28 cellular contexts compared by ENCODE assay signal in the genomic region with DNA sequence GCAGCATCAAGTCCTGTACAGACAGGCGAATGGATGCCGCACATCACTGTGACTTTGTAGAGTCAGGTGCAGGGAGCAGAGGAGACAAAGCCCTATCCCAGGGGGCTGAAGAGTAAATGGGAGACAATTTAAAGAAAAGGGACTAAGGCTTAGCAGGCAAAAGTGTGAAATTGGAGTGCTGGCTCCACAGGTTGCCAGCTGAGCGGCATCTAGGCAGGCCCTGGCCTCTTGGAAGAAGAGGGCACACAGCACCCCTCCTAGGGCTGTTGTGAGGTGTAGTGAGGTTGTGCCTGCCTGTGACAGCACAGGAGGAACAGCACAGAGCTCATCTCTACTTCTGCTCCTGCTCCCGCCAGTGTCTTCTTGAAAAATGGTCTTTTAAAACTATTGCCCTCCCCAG. TPM values are rescaled to one million over a fixed set of nuclear protein-coding genes. Genes with fewer than 3 reads are reported as not detected.
A peak's percentile ranks its signal among the peaks of the same experiment; 100 is the strongest.
DNase-seq lines count a peak whose midpoint lies in the region; ATAC-seq and TF ChIP-seq lines count a peak whose summit lies in the region.
"Had no signal": no experiment of that assay in that cellular context is flagged by ENCODE, and none has a peak within 500 bp of the region (broad histone marks: within the 10 kb centered on the region; RNA-seq: fewer than 3 reads in every experiment).

No MANE protein-coding gene starts in this region.

- peak overlapping the region; percentile 73 for H3K4me2 ChIP-seq in OCI-LY7 (ENCODE audit: low read length)
- no peak overlapping the region for H3K4me2 ChIP-seq in mesenchymal stem cell (ENCODE audit: low read length, poor library complexity, severe bottlenecking)
- H3K4me2 ChIP-seq: GM23338 had no signal

- H3K9me3 ChIP-seq in CD4-positive, CD25-positive, alpha-beta regulatory T cell (ENCODE audit: control insufficient read depth in 2 of 2, low read length in 2 of 2) = no peaks in the 10 kb centered on the region
- no peaks in the 10 kb centered on the region for H3K9me3 ChIP-seq in CD4-positive, alpha-beta memory T cell (ENCODE audit: control insufficient read depth in 1 of 2, low read length in 2 of 2)
- H3K9me3 ChIP-seq in OCI-LY7 (ENCODE audit: low read length) (no peaks in the 10 kb centered on the region), mesenchymal stem cell (ENCODE audit: control insufficient read depth, low read length) (no peaks in the 10 kb centered on the region)
- H3K9me3 ChIP-seq: esophagus muscularis mucosa, neutrophil, right lobe of liver, SJCRH30, thoracic aorta, uterus had no signal

- DNase-seq in CD4-positive, CD25-positive, alpha-beta regulatory T cell = no peak
- DNase-seq in CD4-positive, alpha-beta memory T cell = no peak
- DNase-seq in OCI-LY7 (ENCODE audit: low spot score) (no peak), mesenchymal stem cell (no peak), NCI-H2171 (lab: John Stamatoyannopoulos, UW) (no peak), HCEC 1CT (no peak)
- DNase-seq: activated CD4-positive, alpha-beta T cell treated with anti-CD3 and anti-CD28 coated beads for 1 hour; activated CD8-positive, alpha-beta memory T cell treated with anti-CD3 and anti-CD28 coated beads for 24 hours; anterior cingulate cortex; cortex of kidney; foreskin melanocyte; NCI-H1092; NCI-H2029; NCI-H526 treated with DMSO at 0.1 percent for 48 hours; right lobe of liver; stimulated activated CD4-positive, alpha-beta T cell treated with anti-CD3 and anti-CD28 coated beads, Interleukin-4, amount 100 ng/mL, for 24 hours; stimulated activated naive CD4-positive, alpha-beta T cell treated with Interleukin-2 at 50 U/mL for 16 hours; uterus had no signal

- peaks cover 81% of the 10 kb centered on the region for H3K4me1 ChIP-seq in CD4-positive, CD25-positive, alpha-beta regulatory T cell (ENCODE audit: control insufficient read depth, insufficient read depth, low read length, poor library complexity, severe bottlenecking)
- peaks cover 86% of the 10 kb centered on the region for H3K4me1 ChIP-seq in CD4-positive, alpha-beta memory T cell (ENCODE audit: insufficient read depth, low read length)
- H3K4me1 ChIP-seq in OCI-LY7 (ENCODE audit: insufficient read depth, low read length, poor library complexity, severe bottlenecking) (peaks cover 91% of the 10 kb centered on the region), mesenchymal stem cell (ENCODE audit: control insufficient read depth, insufficient read depth, low read depth, low read length) (peaks cover 2% of the 10 kb centered on the region)
- H3K4me1 ChIP-seq: right lobe of liver, SJCRH30, uterus had no signal

- peak overlapping the region in 1 of 2 experiments; percentile 4 for H2BK12ac ChIP-seq in mesenchymal stem cell (ENCODE audit: low read length in 2 of 2)

- no peak overlapping the region for H3K14ac ChIP-seq in mesenchymal stem cell (ENCODE audit: low read length in 2 of 2)

- H3K27me3 Mint-ChIP-seq in CD4-positive, CD25-positive, alpha-beta regulatory T cell = no peaks in the 10 kb centered on the region
- peaks cover 0 to 3% of the 10 kb centered on the region in 2 donors for H3K27me3 Mint-ChIP-seq in CD4-positive, alpha-beta memory T cell

- H3K4me3 Mint-ChIP-seq in CD4-positive, CD25-positive, alpha-beta regulatory T cell = peak overlapping the region in 3 of 4 donors; percentile 39 to 81 (median 80)
- peak overlapping the region in 3 of 8 donors; percentile 79 to 88 (median 86) for H3K4me3 Mint-ChIP-seq in CD4-positive, alpha-beta memory T cell
- H3K4me3 Mint-ChIP-seq: CD14-positive monocyte, GM23338 had no signal

- no peaks in the 10 kb centered on the region for H3K79me2 ChIP-seq in OCI-LY7 (ENCODE audit: insufficient read depth, low read depth, low read length)

- peak overlapping the region; percentile 38 for H2BK120ac ChIP-seq in mesenchymal stem cell (ENCODE audit: low read depth, low read length)

- H2AK5ac ChIP-seq in mesenchymal stem cell (ENCODE audit: low read length, severe bottlenecking) = no peak overlapping the region

- no peaks in the 10 kb centered on the region for H3K79me1 ChIP-seq in mesenchymal stem cell (replicated peaks; ENCODE audit: low read length, poor library complexity, severe bottlenecking)

- H3K4me3 ChIP-seq in CD4-positive, CD25-positive, alpha-beta regulatory T cell (ENCODE audit: low read depth, low read length) = peak overlapping the region; percentile 59
- no peak overlapping the region for H3K4me3 ChIP-seq in CD4-positive, alpha-beta memory T cell (ENCODE audit: low read length in 2 of 2)
- H3K4me3 ChIP-seq in OCI-LY7 (ENCODE audit: low read depth, low read length, poor library complexity, severe bottlenecking) = no peak overlapping the region
- no peak overlapping the region for H3K4me3 ChIP-seq in mesenchymal stem cell (ENCODE audit: insufficient read depth in 1 of 2, low read depth in 1 of 2, low read length in 2 of 2)
- H3K4me3 ChIP-seq: cardiac muscle cell, esophagus muscularis mucosa, GM23338, right lobe of liver, SJCRH30, thoracic aorta, uterus had no signal

- CTCF ChIA-PET in CD4-positive, alpha-beta memory T cell (lab: Charles Lee; ENCODE audit: partially characterized antibody) = interaction anchor here (1.2 to 12.4 kb wide), 5 partner anchors 9 to 118 kb away, joined by 3 to 89 read pairs (median 48); partner anchors contain the start of gene TENT5C
- CTCF ChIA-PET in OCI-LY7 (lab: Charles Lee; ENCODE audit: unreplicated experiment) = interaction anchor here (0.6 to 1.1 kb wide), 3 partner anchors 11 to 59 kb away, joined by 3 read pairs; no protein-coding TSS in a partner anchor

- H3K4ac ChIP-seq in mesenchymal stem cell (ENCODE audit: low read depth in 1 of 2, low read length in 2 of 2) = no peak overlapping the region

- no peaks in the 10 kb centered on the region for H3K36me3 ChIP-seq in CD4-positive, CD25-positive, alpha-beta regulatory T cell (ENCODE audit: control insufficient read depth, insufficient read depth, low read length)
- H3K36me3 ChIP-seq in CD4-positive, alpha-beta memory T cell (ENCODE audit: insufficient read depth, low read length) = no peaks in the 10 kb centered on the region
- H3K36me3 ChIP-seq in OCI-LY7 (ENCODE audit: insufficient read depth, low read length) (no peaks in the 10 kb centered on the region), mesenchymal stem cell (ENCODE audit: control insufficient read depth in 1 of 2, insufficient read depth in 2 of 2, low read depth in 1 of 2, low read length in 2 of 2) (no peaks in the 10 kb centered on the region)
- H3K36me3 ChIP-seq: cardiac muscle cell, esophagus muscularis mucosa, neutrophil, right lobe of liver, SJCRH30, thoracic aorta, uterus had no signal

- H3K23ac ChIP-seq in mesenchymal stem cell (ENCODE audit: low read length in 2 of 2) = no peak overlapping the region

- H3K36me3 Mint-ChIP-seq in CD4-positive, CD25-positive, alpha-beta regulatory T cell = no peaks in the 10 kb centered on the region
- H3K36me3 Mint-ChIP-seq in CD4-positive, alpha-beta memory T cell = no peaks in the 10 kb centered on the region
- H3K36me3 Mint-ChIP-seq: activated naive CD8-positive, alpha-beta T cell; CD14-positive monocyte had no signal

- BruUV-seq in OCI-LY7 (replicated peaks; lab: Mats Ljungman, UMichigan) = no TSS peak

- no peaks in the 10 kb centered on the region for H4K20me1 ChIP-seq in OCI-LY7 (ENCODE audit: insufficient read depth, low read length)

- POLR2A ChIA-PET in CD4-positive, alpha-beta memory T cell (lab: Charles Lee; ENCODE audit: partially characterized antibody) = interaction anchor here (4.2 to 16.2 kb wide), 3 partner anchors 11 to 42 kb away, joined by 23 to 493 read pairs (median 62); partner anchors contain the start of gene TENT5C
- POLR2A ChIA-PET in OCI-LY7 (lab: Charles Lee) = interaction anchor here (0.9 to 19.4 kb wide), 4 partner anchors 11 to 118 kb away, joined by 3 to 760 read pairs (median 39); no protein-coding TSS in a partner anchor

- no peak for ATAC-seq in CD4-positive, CD25-positive, alpha-beta regulatory T cell (ENCODE audit: low read depth in 2 of 2)
- ATAC-seq in HG02610 (IDR thresholded peaks at IDR 0.05; ENCODE audit: unreplicated experiment) = no peak
- ATAC-seq: GM23338 had no signal

- intact Hi-C loops in CD4-positive, alpha-beta memory T cell (cut with micrococcal nuclease) = no loop called here
- intact Hi-C loops in OCI-LY7 (cut with micrococcal nuclease; ENCODE audit: unreplicated experiment) = no loop called here

- H3K18ac ChIP-seq in mesenchymal stem cell (ENCODE audit: low read depth in 1 of 2, low read length in 2 of 2) = no peak overlapping the region

- no peaks in the 10 kb centered on the region for H3K9me3 Mint-ChIP-seq in CD4-positive, CD25-positive, alpha-beta regulatory T cell
- H3K9me3 Mint-ChIP-seq in CD4-positive, alpha-beta memory T cell = peaks cover 0 to 2% (median 0%) of the 10 kb centered on the region in 8 donors

- no peaks in the 10 kb centered on the region for H3K27me3 ChIP-seq in CD4-positive, CD25-positive, alpha-beta regulatory T cell (ENCODE audit: control insufficient read depth, insufficient read depth, low read length)
- H3K27me3 ChIP-seq in CD4-positive, alpha-beta memory T cell (ENCODE audit: insufficient read depth, low read length) = no peaks in the 10 kb centered on the region
- peaks cover 10 to 31% of the 10 kb centered on the region in 2 experiments for H3K27me3 ChIP-seq in mesenchymal stem cell (ENCODE audit: control insufficient read depth in 1 of 2, insufficient read depth in 1 of 2, low read length in 2 of 2)
- H3K27me3 ChIP-seq: cardiac muscle cell, esophagus muscularis mucosa, neutrophil, right lobe of liver, SJCRH30, uterus had no signal

- peak overlapping the region; percentile 94 for H3K27ac ChIP-seq in CD4-positive, CD25-positive, alpha-beta regulatory T cell (ENCODE audit: insufficient read depth, low read length, poor library complexity, severe bottlenecking)
- H3K27ac ChIP-seq in CD4-positive, alpha-beta memory T cell (ENCODE audit: low read depth, low read length) = no peak overlapping the region
- H3K27ac ChIP-seq in OCI-LY7 (ENCODE audit: low read depth, low read length, poor library complexity, severe bottlenecking) = peak overlapping the region; percentile 98
- no peak overlapping the region for H3K27ac ChIP-seq in mesenchymal stem cell (ENCODE audit: low read length, poor library complexity, severe bottlenecking)
- H3K27ac ChIP-seq: cardiac muscle cell, esophagus muscularis mucosa, neutrophil, right lobe of liver, SJCRH30, thoracic aorta, uterus had no signal

- H4K91ac ChIP-seq in mesenchymal stem cell (ENCODE audit: low read length) = no peak overlapping the region

- H3K27ac Mint-ChIP-seq in CD4-positive, CD25-positive, alpha-beta regulatory T cell = peak overlapping the region; percentile 98 to 100 (median 99)
- H3K27ac Mint-ChIP-seq in CD4-positive, alpha-beta memory T cell = peak overlapping the region in 6 of 7 donors; percentile 8 to 96 (median 76)
- H3K27ac Mint-ChIP-seq: activated naive CD8-positive, alpha-beta T cell; GM23338; progenitor cell of endocrine pancreas had no signal

- H4K8ac ChIP-seq in mesenchymal stem cell (ENCODE audit: low read length) = peak overlapping the region; percentile 47

- H2BK5ac ChIP-seq in mesenchymal stem cell (ENCODE audit: low read depth, low read length, poor library complexity, severe bottlenecking) = no peak overlapping the region

- no peaks in the 10 kb centered on the region for H3K9me2 ChIP-seq in OCI-LY7 (ENCODE audit: insufficient read depth, low read length)

- no peak overlapping the region for H2AFZ ChIP-seq in OCI-LY7 (ENCODE audit: low read length)
- H2AFZ ChIP-seq in mesenchymal stem cell (ENCODE audit: low read depth, low read length) = no peak overlapping the region
- H2AFZ ChIP-seq: GM23338 had no signal

- WGBS in mesenchymal stem cell = 99% methylated on average over 4 of the region's 4 CpGs

- TF ChIP-seq CTCF in OCI-LY7 (conservative IDR thresholded peaks at IDR 0.05; ENCODE audit: low read length) = no peak

- H3K4me1 Mint-ChIP-seq in CD4-positive, CD25-positive, alpha-beta regulatory T cell = peaks cover 47 to 86% (median 69%) of the 10 kb centered on the region in 4 donors
- peaks cover 70 to 89% (median 78%) of the 10 kb centered on the region in 4 donors for H3K4me1 Mint-ChIP-seq in CD4-positive, alpha-beta memory T cell

- no peak overlapping the region for H2BK15ac ChIP-seq in mesenchymal stem cell (ENCODE audit: low read depth, poor library complexity, severe bottlenecking)

- no peak overlapping the region for H3K9ac ChIP-seq in mesenchymal stem cell (ENCODE audit: low read length)

RNA-seq across cellular contexts. Expression of gene TENT5C, which starts 47.3 kb away (rescaled TPM):
- 324 TPM for total RNA-seq in CD4-positive, CD25-positive, alpha-beta regulatory T cell
- polyA plus RNA-seq in CD4-positive, CD25-positive, alpha-beta regulatory T cell = 10 to 100 TPM; 19.6 to 64.7 (median 33.0) TPM
- 10 to 100 TPM; 13.9 to 14.8 TPM for total RNA-seq in CD4-positive, alpha-beta memory T cell
- 10 to 100 TPM in 1 of 2 donors, 1 to 10 TPM in 1; 5.3 to 43.0 TPM for polyA plus RNA-seq in CD4-positive, alpha-beta memory T cell
- total RNA-seq in OCI-LY7 (2014; rRNA removed; shearing (Covaris generic)) = 11.6 and 13.3 TPM in 2 replicates
- total RNA-seq in OCI-LY7 (2022) = 26.5 and 31.1 TPM in 2 replicates
- 1.3 TPM for polyA plus RNA-seq in mesenchymal stem cell (2013, experiment 1 of 2)
- 1.3 TPM for polyA plus RNA-seq in mesenchymal stem cell (2013, experiment 2 of 2)

Comparison
In these comparisons a context has a peak if more than half of its experiments do, and no peak if none do; other contexts are left out.
1. H3K27ac ChIP-seq: peak in CD4-positive, CD25-positive, alpha-beta regulatory T cell (single experiment) and OCI-LY7 (single experiment); none in CD4-positive, alpha-beta memory T cell (single experiment) and mesenchymal stem cell (single experiment).
2. RNA of gene TENT5C, which starts 47.3 kb away (total RNA-seq): 324 TPM in CD4-positive, CD25-positive, alpha-beta regulatory T cell (single experiment); 11.6 to 31.1 TPM in OCI-LY7 and 13.9 to 14.8 TPM in CD4-positive, alpha-beta memory T cell; every median in the first group is over 10 times any median in the second.